13 cellular contexts compared by ENCODE assay signal in genomic region chr9:133707065-133707760, GRCh38. TPM values are rescaled to one million over a fixed set of nuclear protein-coding genes. Genes with fewer than 3 reads are reported as not detected.
DNase-seq lines count a peak whose midpoint lies in the region; ATAC-seq and TF ChIP-seq lines count a peak whose summit lies in the region.
"Had no signal": no experiment of that assay in that cellular context is flagged by ENCODE, and none has a peak within 500 bp of the region (broad histone marks: within the 10 kb centered on the region; RNA-seq: fewer than 3 reads in every experiment).

No MANE protein-coding gene starts in this region.

- H3K27me3 ChIP-seq in WERI-Rb-1 (ENCODE audit: insufficient read depth, low read depth, severe bottlenecking) (no peaks in the 10 kb centered on the region), heart right ventricle (peaks cover 11 to 30% (median 22%) of the 10 kb centered on the region in 7 donors), skeletal muscle tissue (ENCODE audit: control insufficient read depth in 3 of 3, insufficient read depth in 3 of 3, low read length in 3 of 3) (peaks cover 15 to 33% (median 19%) of the 10 kb centered on the region in 3 donors)
- H3K27me3 ChIP-seq: hepatocyte had no signal

- intact Hi-C loops in heart right ventricle (cut with DNase I) = no loop called here

- no peak overlapping the region for H3K4me3 ChIP-seq in WERI-Rb-1 (ENCODE audit: low read depth, low read length)
- no peak overlapping the region for H3K4me3 ChIP-seq in heart right ventricle
- no peak overlapping the region for H3K4me3 ChIP-seq in skeletal muscle tissue (ENCODE audit: low read length in 3 of 3)
- H3K4me3 ChIP-seq: hepatocyte, thoracic aorta had no signal

- ATAC-seq in heart right ventricle (peak; percentile 31 to 63 (median 53)), GM18870 (IDR thresholded peaks at IDR 0.05; ENCODE audit: unreplicated experiment) (no peak)

- DNase-seq in DMS 273 (lab: John Stamatoyannopoulos, UW; ENCODE audit: unreplicated experiment) (peak; percentile 39), DMS 273 treated with DMSO at 0.1 percent for 48 hours (lab: John Stamatoyannopoulos, UW) (no peak), WERI-Rb-1 (peak; percentile 81), heart right ventricle (peak; percentile 47 to 54), NK-92 (lab: John Stamatoyannopoulos, UW; ENCODE audit: unreplicated experiment) (no peak), GOT3 (lab: John Stamatoyannopoulos, UW) (no peak)
- DNase-seq: naive B cell, NCI-H187 had no signal

- 71 to 77% methylated on average over 17 of the region's 17 CpGs for WGBS in heart right ventricle, 2 donors

- H3K27ac ChIP-seq in WERI-Rb-1 = peak overlapping the region; percentile 88
- H3K27ac ChIP-seq in heart right ventricle = peak overlapping the region in 8 of 10 donors; percentile 52 to 78 (median 63)
- H3K27ac ChIP-seq in skeletal muscle tissue (ENCODE audit: low read depth, low read length) = peak overlapping the region; percentile 40
- H3K27ac ChIP-seq: 22Rv1, hepatocyte, thoracic aorta had no signal

- no peak overlapping the region for H3K9ac ChIP-seq in skeletal muscle tissue (ENCODE audit: low read depth in 1 of 3, low read length in 3 of 3)

- H3K36me3 ChIP-seq in WERI-Rb-1 (peaks cover 17% of the 10 kb centered on the region), heart right ventricle (no peaks in the 10 kb centered on the region), skeletal muscle tissue (ENCODE audit: control insufficient read depth in 3 of 3, insufficient read depth in 3 of 3, low read length in 3 of 3) (no peaks in the 10 kb centered on the region)
- H3K36me3 ChIP-seq: thoracic aorta had no signal

- H3K4me1 ChIP-seq in heart right ventricle (peaks cover 9 to 45% (median 24%) of the 10 kb centered on the region in 9 donors), skeletal muscle tissue (ENCODE audit: control insufficient read depth in 3 of 3, insufficient read depth in 3 of 3, low read length in 3 of 3) (peaks cover 4 to 32% (median 18%) of the 10 kb centered on the region in 3 donors)

- no peak for TF ChIP-seq CTCF in WERI-Rb-1 (IDR thresholded peaks at IDR 0.05; ENCODE audit: low read depth, low read length)
- TF ChIP-seq CTCF in heart right ventricle (IDR thresholded peaks at IDR 0.05) = no peak

- H3K9me3 ChIP-seq in WERI-Rb-1 (ENCODE audit: severe bottlenecking) (no peaks in the 10 kb centered on the region), heart right ventricle (no peaks in the 10 kb centered on the region), skeletal muscle tissue (ENCODE audit: control insufficient read depth in 3 of 3, low read length in 3 of 3) (no peaks in the 10 kb centered on the region)
- H3K9me3 ChIP-seq: thoracic aorta had no signal

RNA-seq across cellular contexts. Expression of gene SARDH, which starts 30.9 kb away (rescaled TPM):
- 1 to 10 TPM in 2 of 10 donors, under 1 TPM in 8; 0.28 to 1.8 (median 0.68) TPM for total RNA-seq in heart right ventricle
- under 1 TPM; 0.38 to 0.44 TPM for polyA plus RNA-seq in heart right ventricle
- 5.7 TPM for total RNA-seq in skeletal muscle tissue

Comparison
In these comparisons a context has a peak if more than half of its experiments do, and no peak if none do; other contexts are left out.
1. DNase-seq: peak in DMS 273 (single experiment), WERI-Rb-1 (single experiment) and heart right ventricle (2 of 2); none in DMS 273 treated with DMSO at 0.1 percent for 48 hours (single experiment), NK-92 (single experiment) and GOT3 (single experiment).
2. Peak in every context shown above with its lines, with median percentiles within 50 percentile points of each other: H3K27ac ChIP-seq.